ENCODE assay signal across 1 cellular context in genomic region chr9:114779352-114779845, GRCh38.
TF ChIP-seq lines count a peak whose summit lies in the region.

No MANE protein-coding gene starts in this region.

TF ChIP-seq in HEK293, 187 proteins besides CTCF, POLR2A, EP300 and RAD21 (continued from another document):
- TF ChIP-seq PRDM10 (tag by site-specific recombination; IDR thresholded peaks at IDR 0.05) (0 out of 2 replicates have a peak, but pooled peaks have one; percentile 20), ZIC2 (tag by site-specific recombination; IDR thresholded peaks at IDR 0.05) (0 out of 2 replicates have a peak, but pooled peaks have one; percentile 6), ZBTB10 (tag by site-specific recombination; IDR thresholded peaks at IDR 0.05) (no peak), ZSCAN30 (tag by site-specific recombination; IDR thresholded peaks at IDR 0.05) (peak; percentile 34; the same call in 1 of the 2 replicates), SP7 (tag by site-specific recombination; IDR thresholded peaks at IDR 0.05) (peak; percentile 47; the same call in 1 of the 2 replicates), ZNF335 (tag by site-specific recombination; conservative IDR thresholded peaks at IDR 0.05) (peak; percentile 54), ZNF324 (tag by site-specific recombination; IDR thresholded peaks at IDR 0.05) (no peak)
TF ChIP-seq in HEK293: peak in this region for 24.
